ENCODE assay signal across 9 cellular contexts in genomic region chr13:20945952-20946383, GRCh38. TPM values are rescaled to one million over a fixed set of nuclear protein-coding genes. Genes with fewer than 3 reads are reported as not detected.
A peak's percentile ranks its signal among the peaks of the same experiment; 100 is the strongest.
DNase-seq lines count a peak whose midpoint lies in the region; ATAC-seq and TF ChIP-seq lines count a peak whose summit lies in the region.
"Had no signal": no experiment of that assay in that cellular context is flagged by ENCODE, and none has a peak within 500 bp of the region (broad histone marks: within the 10 kb centered on the region; RNA-seq: fewer than 3 reads in every experiment).

No MANE protein-coding gene starts in this region.

- TF ChIP-seq POLR2A in NB4 (IDR thresholded peaks at IDR 0.05; ENCODE audit: extremely low read depth, insufficient read length) = no peak

- TF ChIP-seq CTCF in NB4 (IDR thresholded peaks at IDR 0.05; ENCODE audit: low read depth, low read length) (no peak), mesothelial cell of epicardium (IDR thresholded peaks at IDR 0.05; ENCODE audit: unreplicated experiment) (no peak)
- TF ChIP-seq CTCF in CD8-positive, alpha-beta T cell (IDR thresholded peaks at IDR 0.05) = no peak

- peaks cover 7 to 10% of the 10 kb centered on the region in 2 donors for H3K4me1 Mint-ChIP-seq in effector memory CD8-positive, alpha-beta T cell (ENCODE audit: low read depth in 2 of 2)
- H3K4me1 Mint-ChIP-seq in mesothelial cell of epicardium = peaks cover 6% of the 10 kb centered on the region
- H3K4me1 Mint-ChIP-seq in CD8-positive, alpha-beta T cell (ENCODE audit: low read depth) = peaks cover 7% of the 10 kb centered on the region

- no peaks in the 10 kb centered on the region for H3K9me3 Mint-ChIP-seq in effector memory CD8-positive, alpha-beta T cell
- H3K9me3 Mint-ChIP-seq in mesothelial cell of epicardium = peaks cover 10% of the 10 kb centered on the region
- no peaks in the 10 kb centered on the region for H3K9me3 Mint-ChIP-seq in CD8-positive, alpha-beta T cell

- peak; percentile 49 for ATAC-seq in effector memory CD8-positive, alpha-beta T cell (replicated peaks)
- no peak for ATAC-seq in CD8-positive, alpha-beta T cell

- peaks cover 59 to 74% of the 10 kb centered on the region in 2 donors for H3K27me3 Mint-ChIP-seq in effector memory CD8-positive, alpha-beta T cell
- H3K27me3 Mint-ChIP-seq in mesothelial cell of epicardium (ENCODE audit: low read depth) = peaks cover 44% of the 10 kb centered on the region
- peaks cover 45% of the 10 kb centered on the region for H3K27me3 Mint-ChIP-seq in CD8-positive, alpha-beta T cell (ENCODE audit: low read depth)

- H3K4me3 ChIP-seq in NB4 (ENCODE audit: low read depth, low read length) = no peak overlapping the region
- H3K4me3 ChIP-seq in CD8-positive, alpha-beta T cell (ENCODE audit: low read depth, low read length) = no peak overlapping the region

- peak overlapping the region in 1 of 2 donors; percentile 60 for H3K4me3 Mint-ChIP-seq in effector memory CD8-positive, alpha-beta T cell
- H3K4me3 Mint-ChIP-seq in mesothelial cell of epicardium = peak overlapping the region; percentile 40
- no peak overlapping the region for H3K4me3 Mint-ChIP-seq in CD8-positive, alpha-beta T cell

- no peaks in the 10 kb centered on the region for H3K27me3 ChIP-seq in CD8-positive, alpha-beta T cell (ENCODE audit: insufficient read depth, low read length)

- H3K27ac ChIP-seq in CD8-positive, alpha-beta T cell (ENCODE audit: low read depth, low read length) = no peak overlapping the region

- DNase-seq in AML-193 (lab: John Stamatoyannopoulos, UW) (peak; percentile 62 to 65), NB4 (ENCODE audit: low read depth) (peak; percentile 92), mesothelial cell of epicardium (ENCODE audit: low spot score in 2 of 2, unreplicated experiment in 2 of 2) (no peak), NCI-H1092 treated with DMSO at 0.1 percent for 48 hours (lab: John Stamatoyannopoulos, UW) (no peak), occipital lobe (lab: John Stamatoyannopoulos, UW) (no peak)
- no peak for DNase-seq in effector memory CD8-positive, alpha-beta T cell
- DNase-seq in CD8-positive, alpha-beta T cell = no peak
- DNase-seq in activated naive CD4-positive, alpha-beta T cell treated with Interleukin-2 at 50 U/mL for 16 hours = no peak
- DNase-seq: activated CD8-positive, alpha-beta memory T cell treated with anti-CD3 and anti-CD28 coated beads for 24 hours had no signal

- H3K36me3 ChIP-seq in CD8-positive, alpha-beta T cell (ENCODE audit: insufficient read depth, low read length) = no peaks in the 10 kb centered on the region

- POLR2A ChIA-PET in CD8-positive, alpha-beta T cell (lab: Charles Lee) = no interaction called here

- no peak overlapping the region for H3K27ac Mint-ChIP-seq in effector memory CD8-positive, alpha-beta T cell
- H3K27ac Mint-ChIP-seq in mesothelial cell of epicardium = no peak overlapping the region
- H3K27ac Mint-ChIP-seq in CD8-positive, alpha-beta T cell = no peak overlapping the region

- intact Hi-C loops in CD8-positive, alpha-beta T cell (cut with DNase I, micrococcal nuclease) = no loop called here

- CTCF ChIA-PET in CD8-positive, alpha-beta T cell (lab: Charles Lee) = no interaction called here

- peaks cover 10% of the 10 kb centered on the region for H3K36me3 Mint-ChIP-seq in effector memory CD8-positive, alpha-beta T cell (ENCODE audit: insufficient read depth)
- no peaks in the 10 kb centered on the region for H3K36me3 Mint-ChIP-seq in mesothelial cell of epicardium
- no peaks in the 10 kb centered on the region for H3K36me3 Mint-ChIP-seq in CD8-positive, alpha-beta T cell

- peaks cover 7% of the 10 kb centered on the region for H3K4me1 ChIP-seq in CD8-positive, alpha-beta T cell (ENCODE audit: insufficient read depth, low read length)

- no peaks in the 10 kb centered on the region for H3K9me3 ChIP-seq in CD8-positive, alpha-beta T cell (ENCODE audit: low read length)

RNA-seq across cellular contexts. Expression of gene XPO4, which starts 43.4 kb away (rescaled TPM):
- 21.6 to 24.7 TPM (median 22.7 TPM) in 3 replicates for total RNA-seq in mesothelial cell of epicardium
- 10 to 100 TPM; 23.8 to 24.5 TPM for total RNA-seq in CD8-positive, alpha-beta T cell
- total RNA-seq in occipital lobe = 33.7 TPM

Comparison
In these comparisons a context has a peak if more than half of its experiments do, and no peak if none do; other contexts are left out.
1. DNase-seq: peak in AML-193 (2 of 2) and NB4 (single experiment); none in effector memory CD8-positive, alpha-beta T cell (0 of 3), mesothelial cell of epicardium (0 of 2), CD8-positive, alpha-beta T cell (0 of 7), NCI-H1092 treated with DMSO at 0.1 percent for 48 hours (single experiment), activated naive CD4-positive, alpha-beta T cell treated with Interleukin-2 at 50 U/mL for 16 hours (single experiment) and occipital lobe (single experiment).